Comparison of ENCODE assay signal across 23 cellular contexts in genomic region chr9:127867356-127868277, GRCh38. TPM values are rescaled to one million over a fixed set of nuclear protein-coding genes. Genes with fewer than 3 reads are reported as not detected.
DNase-seq lines count a peak whose midpoint lies in the region; ATAC-seq and TF ChIP-seq lines count a peak whose summit lies in the region.
"Had no signal": no experiment of that assay in that cellular context is flagged by ENCODE, and none has a peak within 500 bp of the region (broad histone marks: within the 10 kb centered on the region; RNA-seq: fewer than 3 reads in every experiment).

No MANE protein-coding gene starts in this region.

- peak; percentile 33 for ATAC-seq in WTC11
- ATAC-seq in omental fat pad (ENCODE audit: low FRiP score) = peak; percentile 13
- ATAC-seq: activated CD8-positive, alpha-beta memory T cell treated with anti-CD3 and anti-CD28 coated beads, Interleukin-2, amount 10 ng/mL, durations not matched to agents 7 days and 5 days; activated naive CD8-positive, alpha-beta T cell treated with anti-CD3 and anti-CD28 coated beads, Interleukin-2, amount 50 U/mL, for 24 hours; activated T-helper 17 cell treated with anti-CD3 and anti-CD28 coated beads, Interleukin-2, amount 50 U/mL, for 72 hours; left colon had no signal

- peak overlapping the region; percentile 26 to 100 (median 88); a peak in 21 of 22 replicates for H3K4me2 ChIP-seq in BLaER1 treated with 17β-estradiol and CSF1 and Interleukin-3, amounts not matched to agents 10 nM and 100 nM
- H3K4me2 ChIP-seq: KMS-11, smooth muscle cell had no signal

- H3K4me1 Mint-ChIP-seq in WTC11 = peaks cover 10% of the 10 kb centered on the region

- H3K9ac ChIP-seq in BLaER1 treated with 17β-estradiol and CSF1 and Interleukin-3, amounts not matched to agents 10 nM and 100 nM = peak overlapping the region in 4 of 11 experiments; percentile 12 to 42 (median 34); a peak in 5 of 22 replicates
- H3K9ac ChIP-seq: KMS-11 had no signal

- no peak overlapping the region for H3K27ac Mint-ChIP-seq in WTC11
- H3K27ac Mint-ChIP-seq: activated CD8-positive, alpha-beta memory T cell treated with anti-CD3 and anti-CD28 coated beads, Interleukin-2, amount 10 ng/mL, durations not matched to agents 7 days and 5 days; activated naive CD8-positive, alpha-beta T cell treated with anti-CD3 and anti-CD28 coated beads, Interleukin-2, amount 50 U/mL, for 24 hours had no signal

- TF ChIP-seq CTCF in WTC11 (IDR thresholded peaks at IDR 0.05) (no peak), left ventricle myocardium inferior (IDR thresholded peaks at IDR 0.05; ENCODE audit: borderline replicate concordance) (no peak), omental fat pad (IDR thresholded peaks at IDR 0.05) (no peak), A673 (conservative IDR thresholded peaks at IDR 0.05; ENCODE audit: low read depth, low read length) (no peak)

- no peaks in the 10 kb centered on the region for H3K27me3 ChIP-seq in BLaER1 treated with 17β-estradiol and CSF1 and Interleukin-3, amounts not matched to agents 10 nM and 100 nM
- H3K27me3 ChIP-seq in left ventricle myocardium inferior (ENCODE audit: low read depth) (no peaks in the 10 kb centered on the region), A673 (replicated peaks; ENCODE audit: insufficient read depth, low read depth, low read length, poor library complexity) (no peaks in the 10 kb centered on the region)
- H3K27me3 ChIP-seq: brain microvascular endothelial cell had no signal

- intact Hi-C loops in left ventricle myocardium inferior (cut with micrococcal nuclease) = no loop called here
- intact Hi-C loops in A673 (cut with micrococcal nuclease; ENCODE audit: unreplicated experiment) = loop anchor here (5.0 kb wide), 1 partner anchor 80 kb away; the partner anchor contains the start of gene CDK9

- H3K36me3 Mint-ChIP-seq in WTC11 = no peaks in the 10 kb centered on the region

- 0 out of 22 replicates have a peak, but pooled peaks cover 0 to 3% (median 0%) of the 10 kb centered on the region in 11 experiments for H4K20me1 ChIP-seq in BLaER1 treated with 17β-estradiol and CSF1 and Interleukin-3, amounts not matched to agents 10 nM and 100 nM

- H3K4me3 ChIP-seq in BLaER1 treated with 17β-estradiol and CSF1 and Interleukin-3, amounts not matched to agents 10 nM and 100 nM = no peak overlapping the region
- peak overlapping the region; percentile 40 for H3K4me3 ChIP-seq in left ventricle myocardium inferior
- H3K4me3 ChIP-seq in A673 (ENCODE audit: low read depth, low read length, poor library complexity, severe bottlenecking) = no peak overlapping the region
- H3K4me3 ChIP-seq: GM12878, smooth muscle cell had no signal

- POLR2A ChIA-PET in WTC11 (lab: Charles Lee) (interaction anchor here (1.1 kb wide), 1 partner anchor 82 kb away, joined by 3 read pairs; the partner anchor contains the start of gene CDK9), A673 (lab: Charles Lee; ENCODE audit: low non-redundant PET) (no interaction called here)

- peaks cover 75 to 94% (median 86%) of the 10 kb centered on the region in 10 experiments for H3K4me1 ChIP-seq in BLaER1 treated with 17β-estradiol and CSF1 and Interleukin-3, amounts not matched to agents 10 nM and 100 nM
- H3K4me1 ChIP-seq in left ventricle myocardium inferior = peaks cover 85% of the 10 kb centered on the region
- H3K4me1 ChIP-seq in A673 (ENCODE audit: insufficient read depth, low read length, poor library complexity, severe bottlenecking) = no peaks in the 10 kb centered on the region

- H3K9me3 Mint-ChIP-seq in WTC11 = no peaks in the 10 kb centered on the region
- H3K9me3 Mint-ChIP-seq: activated naive CD8-positive, alpha-beta T cell treated with anti-CD3 and anti-CD28 coated beads, Interleukin-2, amount 50 U/mL, for 24 hours; activated T-helper 17 cell treated with anti-CD3 and anti-CD28 coated beads, Interleukin-2, amount 50 U/mL, for 72 hours; dendritic cell treated with granulocyte-macrophage colony-stimulating factor and Interleukin-4, amounts not matched to agents 40 ng/mL and 50 ng/mL, for 4 days had no signal

- peak overlapping the region in 5 of 11 experiments; percentile 23 to 96 (median 34); a peak in 6 of 22 replicates for H3K27ac ChIP-seq in BLaER1 treated with 17β-estradiol and CSF1 and Interleukin-3, amounts not matched to agents 10 nM and 100 nM
- peak overlapping the region; percentile 97 for H3K27ac ChIP-seq in left ventricle myocardium inferior (replicated peaks)
- no peak overlapping the region for H3K27ac ChIP-seq in A673 (ENCODE audit: low read depth, low read length, poor library complexity, severe bottlenecking)
- H3K27ac ChIP-seq: brain microvascular endothelial cell, epithelial cell of prostate, KMS-11 had no signal

- DNase-seq in WTC11 (ENCODE audit: low spot score) (no peak), left ventricle myocardium inferior (peak; percentile 60), omental fat pad (ENCODE audit: low spot score) (no peak), SW 1271 (lab: John Stamatoyannopoulos, UW) (no peak), GM19238 (ENCODE audit: insufficient read length, low spot score) (no peak), NCI-H146 treated with DMSO at 0.1 percent for 48 hours (lab: John Stamatoyannopoulos, UW; ENCODE audit: unreplicated experiment) (no peak), A673 (ENCODE audit: low spot score) (no peak)
- DNase-seq: ACHN; activated CD8-positive, alpha-beta memory T cell treated with anti-CD3 and anti-CD28 coated beads, Interleukin-2, amount 10 ng/mL, durations not matched to agents 7 days and 5 days; activated naive CD8-positive, alpha-beta T cell treated with anti-CD3 and anti-CD28 coated beads, Interleukin-2, amount 50 U/mL, for 24 hours; brain microvascular endothelial cell; DMS153; left colon; NCI-H2081; NK-92 treated with Interleukin-12 subunit alpha and Interleukin-12 subunit beta, amount 100 ng/mL, for 24 hours; stimulated activated CD8-positive, alpha-beta memory T cell treated with anti-CD3 and anti-CD28 coated beads, Interleukin-4, amount 100 ng/mL, for 48 hours had no signal

- H3K9me3 ChIP-seq in BLaER1 treated with 17β-estradiol and CSF1 and Interleukin-3, amounts not matched to agents 10 nM and 100 nM (replicated peaks in 1 of 11) = no peaks in the 10 kb centered on the region
- H3K9me3 ChIP-seq in left ventricle myocardium inferior (replicated peaks) (no peaks in the 10 kb centered on the region), A673 (ENCODE audit: low read depth, low read length, poor library complexity, severe bottlenecking) (no peaks in the 10 kb centered on the region)

- CTCF ChIA-PET in WTC11 (lab: Charles Lee) (interaction anchor here (0.6 to 4.2 kb wide), 12 partner anchors 10 to 133 kb away, joined by 3 to 115 read pairs (median 5); partner anchors contain the start of genes AK1, ENG and TOR2A), A673 (lab: Charles Lee) (interaction anchor here (0.5 kb wide), 1 partner anchor 363 kb away, joined by 5 read pairs; no protein-coding TSS in a partner anchor)

- no peak overlapping the region for H3K4me3 Mint-ChIP-seq in WTC11
- H3K4me3 Mint-ChIP-seq: activated CD8-positive, alpha-beta memory T cell treated with anti-CD3 and anti-CD28 coated beads, Interleukin-2, amount 10 ng/mL, durations not matched to agents 7 days and 5 days; activated naive CD8-positive, alpha-beta T cell treated with anti-CD3 and anti-CD28 coated beads, Interleukin-2, amount 50 U/mL, for 24 hours; activated T-helper 17 cell treated with anti-CD3 and anti-CD28 coated beads, Interleukin-2, amount 50 U/mL, for 72 hours; dendritic cell treated with granulocyte-macrophage colony-stimulating factor and Interleukin-4, amounts not matched to agents 40 ng/mL and 50 ng/mL, for 4 days had no signal

- no peaks in the 10 kb centered on the region for H3K36me3 ChIP-seq in BLaER1 treated with 17β-estradiol and CSF1 and Interleukin-3, amounts not matched to agents 10 nM and 100 nM
- H3K36me3 ChIP-seq in left ventricle myocardium inferior = peaks cover 48% of the 10 kb centered on the region
- no peaks in the 10 kb centered on the region for H3K36me3 ChIP-seq in A673 (ENCODE audit: insufficient read depth, low read length, poor library complexity, severe bottlenecking)

- BruUV-seq in A673 (replicated peaks; lab: Mats Ljungman, UMichigan) = no TSS peak

- no peaks in the 10 kb centered on the region for H3K27me3 Mint-ChIP-seq in WTC11 (ENCODE audit: low read depth)
- H3K27me3 Mint-ChIP-seq: activated CD8-positive, alpha-beta memory T cell treated with anti-CD3 and anti-CD28 coated beads, Interleukin-2, amount 10 ng/mL, durations not matched to agents 7 days and 5 days; activated naive CD8-positive, alpha-beta T cell treated with anti-CD3 and anti-CD28 coated beads, Interleukin-2, amount 50 U/mL, for 24 hours; activated T-helper 17 cell treated with anti-CD3 and anti-CD28 coated beads, Interleukin-2, amount 50 U/mL, for 72 hours had no signal

TF ChIP-seq in WTC11, 78 proteins besides CTCF, POLR2A, EP300 and RAD21 (continues in another document):
- no peak for TF ChIP-seq PRRX2 (CRISPR knock-in tag; IDR thresholded peaks at IDR 0.05)
- no peak for TF ChIP-seq FOXK1 (CRISPR knock-in tag; IDR thresholded peaks at IDR 0.05)
- no peak for TF ChIP-seq FOXP1 (CRISPR knock-in tag; IDR thresholded peaks at IDR 0.05; ENCODE audit: borderline replicate concordance)
- TF ChIP-seq ETV6 (CRISPR knock-in tag; IDR thresholded peaks at IDR 0.05) = no peak
- TF ChIP-seq, protein P1, sequence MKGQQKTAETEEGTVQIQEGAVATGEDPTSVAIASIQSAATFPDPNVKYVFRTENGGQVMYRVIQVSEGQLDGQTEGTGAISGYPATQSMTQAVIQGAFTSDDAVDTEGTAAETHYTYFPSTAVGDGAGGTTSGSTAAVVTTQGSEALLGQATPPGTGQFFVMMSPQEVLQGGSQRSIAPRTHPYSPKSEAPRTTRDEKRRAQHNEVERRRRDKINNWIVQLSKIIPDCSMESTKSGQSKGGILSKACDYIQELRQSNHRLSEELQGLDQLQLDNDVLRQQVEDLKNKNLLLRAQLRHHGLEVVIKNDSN (CRISPR knock-in tag; IDR thresholded peaks at IDR 0.05) = no peak
- TF ChIP-seq NFYB (CRISPR knock-in tag; conservative IDR thresholded peaks at IDR 0.05; ENCODE audit: low read depth) = no peak
- TF ChIP-seq ZNF671 (CRISPR knock-in tag; IDR thresholded peaks at IDR 0.05) = no peak

RNA-seq across cellular contexts. Expression of gene AK1, which starts 9.9 kb away (rescaled TPM):
- total RNA-seq in WTC11 (2021) (27.5 to 34.9 TPM (median 34.4 TPM) in 3 replicates), left ventricle myocardium inferior (844 TPM), omental fat pad (10 to 100 TPM; 28.5 to 93.4 (median 54.1) TPM), A673 (2021) (35.8 and 52.9 TPM in 2 replicates)

RNA-seq across cellular contexts. Expression of gene ENG, which starts 13.2 kb away (rescaled TPM):
- total RNA-seq in WTC11 (2021) = 3.7 to 4.4 TPM (median 4.2 TPM) in 3 replicates
- 139 TPM for total RNA-seq in left ventricle myocardium inferior
- 100 to 1,000 TPM in 2 of 4 donors, 10 to 100 TPM in 2; 34.3 to 200 (median 120) TPM for total RNA-seq in omental fat pad
- 29.9 and 31.1 TPM in 2 replicates for total RNA-seq in A673 (2021)

RNA-seq across cellular contexts. Expression of gene ST6GALNAC6, which starts 31.8 kb away (rescaled TPM):
- 45.1 to 47.5 TPM (median 45.3 TPM) in 3 replicates for total RNA-seq in WTC11 (2021)
- total RNA-seq in left ventricle myocardium inferior = 48.4 TPM
- total RNA-seq in omental fat pad = 100 to 1,000 TPM; 138 to 213 (median 155) TPM
- 34.7 and 40.4 TPM in 2 replicates for total RNA-seq in A673 (2021)

RNA-seq across cellular contexts. Expression of gene ST6GALNAC4, which starts 49.2 kb away (rescaled TPM):
- total RNA-seq in WTC11 (2021) = 25.1 to 25.7 TPM (median 25.4 TPM) in 3 replicates
- 31.3 TPM for total RNA-seq in left ventricle myocardium inferior
- total RNA-seq in omental fat pad = 10 to 100 TPM; 26.6 to 78.5 (median 45.0) TPM
- total RNA-seq in A673 (2021) = 11.8 and 15.8 TPM in 2 replicates
